Comparison of ENCODE assay signal across 17 cellular contexts in the genomic region with DNA sequence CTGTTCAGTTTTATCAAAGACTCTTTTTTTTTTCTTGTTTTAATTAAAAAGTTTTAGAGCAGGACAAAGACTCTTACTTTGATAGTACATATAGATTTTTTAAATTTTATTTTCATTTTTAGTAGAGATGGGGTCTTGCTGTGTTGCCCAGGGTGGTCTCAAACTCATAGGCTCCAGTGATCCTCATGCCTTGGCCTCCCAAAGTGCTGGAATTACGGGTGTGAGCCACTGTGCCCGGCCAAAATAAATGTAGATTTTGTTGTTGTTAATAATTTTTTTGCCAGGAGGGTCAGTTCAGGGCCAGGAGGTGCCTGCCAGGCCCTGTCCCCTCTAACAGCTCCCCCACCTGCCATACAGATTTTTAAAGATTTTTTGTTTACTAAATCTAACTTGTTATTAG. TPM values are rescaled to one million over a fixed set of nuclear protein-coding genes. Genes with fewer than 3 reads are reported as not detected.
DNase-seq lines count a peak whose midpoint lies in the region; ATAC-seq and TF ChIP-seq lines count a peak whose summit lies in the region.
"Had no signal": no experiment of that assay in that cellular context is flagged by ENCODE, and none has a peak within 500 bp of the region (broad histone marks: within the 10 kb centered on the region; RNA-seq: fewer than 3 reads in every experiment).

No MANE protein-coding gene starts in this region.

- no peaks in the 10 kb centered on the region for H3K27me3 Mint-ChIP-seq in natural killer cell treated with Interleukin-12 subunit alpha and Interleukin-12 subunit beta and Interleukin-15 and Interleukin-18, amount 100 ng/mL, for 72 hours
- H3K27me3 Mint-ChIP-seq: stimulated activated memory B cell treated with anti-CD40 and anti-IgM and Interleukin-4, amounts not matched to agents 10 μg/mL and 1 μg/mL and 100 μg/mL, for 72 hours had no signal

- peak overlapping the region; percentile 65 to 88 for H3K27ac Mint-ChIP-seq in natural killer cell treated with Interleukin-12 subunit alpha and Interleukin-12 subunit beta and Interleukin-15 and Interleukin-18, amount 100 ng/mL, for 72 hours

- H3F3A ChIP-seq in SU-DHL-6 (ENCODE audit: insufficient read depth), result peaks cover 28% of the 10 kb centered on the region

- no peak for TF ChIP-seq CTCF in AG04450 (IDR thresholded peaks at IDR 0.05; ENCODE audit: low read depth, low read length)
- no peak for TF ChIP-seq CTCF in SU-DHL-6 (IDR thresholded peaks at IDR 0.05; ENCODE audit: insufficient read depth, low read length, poor library complexity, severe bottlenecking)

- H3K4me3 ChIP-seq in AG04450 (ENCODE audit: low read depth, low read length) (no peak overlapping the region), GM08714 (ENCODE audit: low read length) (peak overlapping the region; percentile 36; the same call in 1 of the 2 replicates), SU-DHL-6 (ENCODE audit: insufficient read depth, low read length, poor library complexity, severe bottlenecking) (no peak overlapping the region)
- H3K4me3 ChIP-seq: left lung, mucosa of descending colon, thyroid gland had no signal

- DNase-seq in AG04450 (ENCODE audit: low read depth, low spot score) (no peak), NCI-H146 treated with DMSO at 0.1 percent for 48 hours (lab: John Stamatoyannopoulos, UW; ENCODE audit: unreplicated experiment) (no peak), HuH-7 (ENCODE audit: low spot score) (no peak)
- no peak for DNase-seq in natural killer cell treated with Interleukin-12 subunit alpha and Interleukin-12 subunit beta and Interleukin-15 and Interleukin-18, amount 100 ng/mL, for 72 hours (ENCODE audit: low spot score)
- DNase-seq: activated effector memory CD4-positive, alpha-beta T cell treated with Interleukin-2 at 50 U/mL for 16 hours; Caco-2; central memory CD4-positive, alpha-beta T cell; left lung; mucosa of descending colon; NCI-H187; NCI-H226; thyroid gland had no signal

- CTCF ChIA-PET in AG04450 (lab: Charles Lee), result no interaction called here

- H3K27me3 ChIP-seq in AG04450 (ENCODE audit: control insufficient read depth, insufficient read depth, low read length) (no peaks in the 10 kb centered on the region), SU-DHL-6 (ENCODE audit: low read length) (no peaks in the 10 kb centered on the region)
- H3K27me3 ChIP-seq: left lung, thyroid gland had no signal

- H3K9me3 Mint-ChIP-seq in natural killer cell treated with Interleukin-12 subunit alpha and Interleukin-12 subunit beta and Interleukin-15 and Interleukin-18, amount 100 ng/mL, for 72 hours, result no peaks in the 10 kb centered on the region

- no peaks in the 10 kb centered on the region; the same call in 1 of the 2 replicates for H3K79me2 ChIP-seq in SU-DHL-6 (ENCODE audit: insufficient read depth, low read length)

- no peaks in the 10 kb centered on the region for H4K20me1 ChIP-seq in SU-DHL-6 (ENCODE audit: low read depth, low read length)

- ATAC-seq in natural killer cell treated with Interleukin-12 subunit alpha and Interleukin-12 subunit beta and Interleukin-15 and Interleukin-18, amount 100 ng/mL, for 72 hours, result no peak
- ATAC-seq in HG03025 (IDR thresholded peaks at IDR 0.05; ENCODE audit: low FRiP score, unreplicated experiment) (no peak), HG02885 (IDR thresholded peaks at IDR 0.05; ENCODE audit: poor library complexity, unreplicated experiment) (no peak)
- ATAC-seq: left lung had no signal

- 0 out of 2 replicates have a peak overlapping the region, but pooled peaks have one; percentile 0 for H3K9ac ChIP-seq in SU-DHL-6 (ENCODE audit: low read length)

- H3K36me3 ChIP-seq in SU-DHL-6 (ENCODE audit: low read length), result peaks cover 8% of the 10 kb centered on the region

- peaks cover 4% of the 10 kb centered on the region in 2 donors for H3K4me1 Mint-ChIP-seq in natural killer cell treated with Interleukin-12 subunit alpha and Interleukin-12 subunit beta and Interleukin-15 and Interleukin-18, amount 100 ng/mL, for 72 hours (ENCODE audit: low read depth in 2 of 2)
- H3K4me1 Mint-ChIP-seq: stimulated activated memory B cell treated with anti-CD40 and anti-IgM and Interleukin-4, amounts not matched to agents 10 μg/mL and 1 μg/mL and 100 μg/mL, for 72 hours had no signal

- H2AFZ ChIP-seq in SU-DHL-6 (ENCODE audit: low read depth, low read length, severe bottlenecking), result no peak overlapping the region

- H3K36me3 Mint-ChIP-seq in natural killer cell treated with Interleukin-12 subunit alpha and Interleukin-12 subunit beta and Interleukin-15 and Interleukin-18, amount 100 ng/mL, for 72 hours, result peaks cover 8% of the 10 kb centered on the region

- H3K27ac ChIP-seq in AG04450 (ENCODE audit: low read depth, low read length), result peak overlapping the region; percentile 83
- H3K27ac ChIP-seq in SU-DHL-6 (ENCODE audit: low read depth, low read length), result peak overlapping the region; percentile 92
- H3K27ac ChIP-seq: thyroid gland had no signal

- POLR2A ChIA-PET in AG04450 (lab: Yijun Ruan, JAX), result no interaction called here

- H3K4me2 ChIP-seq in SU-DHL-6 (ENCODE audit: low read depth, low read length, poor library complexity, severe bottlenecking), result peak overlapping the region; percentile 61

- H3K9me2 ChIP-seq in SU-DHL-6 (replicated peaks; ENCODE audit: insufficient read depth, low read length), result no peaks in the 10 kb centered on the region

- H3K4me3 Mint-ChIP-seq in natural killer cell treated with Interleukin-12 subunit alpha and Interleukin-12 subunit beta and Interleukin-15 and Interleukin-18, amount 100 ng/mL, for 72 hours, result peak overlapping the region; percentile 43
- H3K4me3 Mint-ChIP-seq: stimulated activated memory B cell treated with anti-CD40 and anti-IgM and Interleukin-4, amounts not matched to agents 10 μg/mL and 1 μg/mL and 100 μg/mL, for 72 hours had no signal

- no peaks in the 10 kb centered on the region for H3K9me3 ChIP-seq in AG04450 (ENCODE audit: control insufficient read depth, insufficient read depth, low read length)
- no peaks in the 10 kb centered on the region for H3K9me3 ChIP-seq in SU-DHL-6 (ENCODE audit: insufficient read depth, low read length)
- H3K9me3 ChIP-seq: Caco-2, left lung, mucosa of descending colon, thyroid gland had no signal

RNA-seq across cellular contexts. Expression of a gene that starts 17.0 kb away (rescaled TPM):
- 82.6 and 107 TPM in 2 replicates for polyA plus RNA-seq in AG04450 (2011; rRNA removed)
- 51.8 and 70.8 TPM in 2 replicates for polyA minus RNA-seq in AG04450 (2011; rRNA and poly(A)+ RNA removed)
- 10 to 100 TPM; 46.2 to 57.7 TPM for total RNA-seq in natural killer cell treated with Interleukin-12 subunit alpha and Interleukin-12 subunit beta and Interleukin-15 and Interleukin-18, amount 100 ng/mL, for 72 hours

RNA-seq across cellular contexts. Expression of a gene that starts 40.3 kb away (rescaled TPM):
- polyA plus RNA-seq in AG04450 (2011; rRNA removed), result 55.7 and 80.8 TPM in 2 replicates
- polyA minus RNA-seq in AG04450 (2011; rRNA and poly(A)+ RNA removed), result 70.4 and 92.9 TPM in 2 replicates
- 100 to 1,000 TPM; 146 to 214 TPM for total RNA-seq in natural killer cell treated with Interleukin-12 subunit alpha and Interleukin-12 subunit beta and Interleukin-15 and Interleukin-18, amount 100 ng/mL, for 72 hours

RNA-seq across cellular contexts. Expression of a gene that starts 44.6 kb away (rescaled TPM):
- polyA plus RNA-seq in AG04450 (2011; rRNA removed), result 14.3 and 17.1 TPM in 2 replicates
- 5.2 and 8.9 TPM in 2 replicates for polyA minus RNA-seq in AG04450 (2011; rRNA and poly(A)+ RNA removed)
- 10 to 100 TPM; 22.4 to 48.0 TPM for total RNA-seq in natural killer cell treated with Interleukin-12 subunit alpha and Interleukin-12 subunit beta and Interleukin-15 and Interleukin-18, amount 100 ng/mL, for 72 hours

RNA-seq across cellular contexts. Expression of a gene that starts 57.7 kb away (rescaled TPM):
- 296 and 373 TPM in 2 replicates for polyA plus RNA-seq in AG04450 (2011; rRNA removed)
- polyA minus RNA-seq in AG04450 (2011; rRNA and poly(A)+ RNA removed), result 122 and 138 TPM in 2 replicates
- total RNA-seq in natural killer cell treated with Interleukin-12 subunit alpha and Interleukin-12 subunit beta and Interleukin-15 and Interleukin-18, amount 100 ng/mL, for 72 hours, result 100 to 1,000 TPM; 137 to 144 TPM
